In genomic region chr17:75442168-75443103, GRCh38 we compare ENCODE assay signal across 17 cellular contexts. TPM values are rescaled to one million over a fixed set of nuclear protein-coding genes. Genes with fewer than 3 reads are reported as not detected.
A peak's percentile ranks its signal among the peaks of the same experiment; 100 is the strongest.
DNase-seq lines count a peak whose midpoint lies in the region; ATAC-seq, FAIRE-seq and TF ChIP-seq lines count a peak whose summit lies in the region.
"Had no signal": no experiment of that assay in that cellular context is flagged by ENCODE, and none has a peak within 500 bp of the region (broad histone marks: within the 10 kb centered on the region; RNA-seq: fewer than 3 reads in every experiment).

No MANE protein-coding gene starts in this region.

- H4K20me1 ChIP-seq in endothelial cell of umbilical vein (replicated peaks; ENCODE audit: control insufficient read depth, extremely low read depth, insufficient read depth, low read length) = no peaks in the 10 kb centered on the region

- H3K9me3 ChIP-seq in endothelial cell of umbilical vein (replicated peaks; ENCODE audit: control insufficient read depth, insufficient read depth, low read length) = no peaks in the 10 kb centered on the region
- H3K9me3 ChIP-seq in lower lobe of right lung = no peaks in the 10 kb centered on the region
- H3K9me3 ChIP-seq in vagina = no peaks in the 10 kb centered on the region
- H3K9me3 ChIP-seq in HAP-1 = no peaks in the 10 kb centered on the region

- H3K36me3 ChIP-seq in endothelial cell of umbilical vein (ENCODE audit: control insufficient read depth in 2 of 2, extremely low read depth in 1 of 2, insufficient read depth in 2 of 2, low read length in 2 of 2) (no peaks in the 10 kb centered on the region), lower lobe of right lung (no peaks in the 10 kb centered on the region), vagina (no peaks in the 10 kb centered on the region), HAP-1 (replicated peaks) (no peaks in the 10 kb centered on the region)

- no peak overlapping the region for H3K9ac ChIP-seq in endothelial cell of umbilical vein (replicated peaks; ENCODE audit: extremely low read depth, insufficient read depth, low read length)

- no peak overlapping the region for H3K4me3 ChIP-seq in endothelial cell of umbilical vein (replicated peaks in 1 of 3; ENCODE audit: insufficient read depth in 1 of 3, low read depth in 1 of 3, low read length in 3 of 3)
- no peak overlapping the region for H3K4me3 ChIP-seq in lower lobe of right lung
- H3K4me3 ChIP-seq in vagina = no peak overlapping the region
- no peak overlapping the region for H3K4me3 ChIP-seq in HAP-1
- H3K4me3 ChIP-seq: skin epidermis had no signal

- no peaks in the 10 kb centered on the region for H3K9me1 ChIP-seq in endothelial cell of umbilical vein (replicated peaks; ENCODE audit: control insufficient read depth, extremely low read depth, insufficient read depth, low read length)

- no peak overlapping the region for H3K4me2 ChIP-seq in endothelial cell of umbilical vein (ENCODE audit: insufficient read depth, low read length)

- TF ChIP-seq CTCF in RWPE1 (conservative IDR thresholded peaks at IDR 0.05; ENCODE audit: low read depth) (no peak), endothelial cell of umbilical vein (IDR thresholded peaks at IDR 0.05; ENCODE audit: extremely low read depth in 1 of 2, insufficient read depth in 1 of 2, low read depth in 1 of 2, low read length in 2 of 2) (no peak), lower lobe of right lung (IDR thresholded peaks at IDR 0.05) (no peak), vagina (IDR thresholded peaks at IDR 0.05) (no peak)

- dilution Hi-C loops in endothelial cell of umbilical vein (cut with MboI; ENCODE audit: extremely low pct_ligation_motif_present, low sequenced_read_pairs) = no loop called here

- H3K27me3 ChIP-seq in endothelial cell of umbilical vein (ENCODE audit: control insufficient read depth in 2 of 2, insufficient read depth in 2 of 2, low read length in 2 of 2) (no peaks in the 10 kb centered on the region), lower lobe of right lung (ENCODE audit: low read depth) (no peaks in the 10 kb centered on the region), vagina (no peaks in the 10 kb centered on the region), HAP-1 (ENCODE audit: low read depth) (no peaks in the 10 kb centered on the region)

- POLR2A ChIA-PET in RWPE1 (lab: Yijun Ruan, JAX; ENCODE audit: low non-redundant PET) (no interaction called here), endothelial cell of umbilical vein (lab: Charles Lee) (interaction anchor here (0.6 kb wide), 1 partner anchor 21 kb away, joined by 4 read pairs; no protein-coding TSS in a partner anchor)

- H2AFZ ChIP-seq in endothelial cell of umbilical vein (ENCODE audit: low read depth, low read length) = no peak overlapping the region

- FAIRE-seq in endothelial cell of umbilical vein (lab: Jason Lieb, UNC) = peak; percentile 50
- FAIRE-seq: colon had no signal

- intact Hi-C loops in endothelial cell of umbilical vein (cut with micrococcal nuclease) = no loop called here
- intact Hi-C loops in lower lobe of right lung (cut with DNase I) = no loop called here
- intact Hi-C loops in vagina (cut with DNase I) = no loop called here

- CTCF ChIA-PET in RWPE1 (lab: Yijun Ruan, JAX) (no interaction called here), endothelial cell of umbilical vein (lab: Charles Lee) (interaction anchor here (1.1 to 1.8 kb wide), 4 partner anchors 10 to 146 kb away, joined by 4 to 8 read pairs (median 4); partner anchors contain the start of genes MYO15B and TMEM94)

- no peak for TF ChIP-seq POLR2A in endothelial cell of umbilical vein (IDR thresholded peaks at IDR 0.05; ENCODE audit: low read depth, low read length)
- no peak for TF ChIP-seq POLR2A in vagina (IDR thresholded peaks at IDR 0.05)

- BruUV-seq in endothelial cell of umbilical vein (replicated peaks; lab: Mats Ljungman, UMichigan) = no TSS peak

- no peak for ATAC-seq in lower lobe of right lung
- ATAC-seq: stimulated activated effector memory CD8-positive, alpha-beta T cell treated with anti-CD3 and anti-CD28 coated beads, Interleukin-12 subunit alpha, Interleukin-12 subunit beta, amount 100 ng/mL, for 72 hours had no signal

- in situ Hi-C loops in HAP-1 (cut with MboI; ENCODE audit: low sequenced_read_pairs) = no loop called here

- H3K27ac ChIP-seq in RWPE1 (peak overlapping the region; percentile 25; the same call in 1 of the 2 replicates), endothelial cell of umbilical vein (ENCODE audit: insufficient read depth, low read depth, low read length) (no peak overlapping the region), lower lobe of right lung (peak overlapping the region; percentile 68), vagina (peak overlapping the region; percentile 3)

- DNase-seq in RWPE1 (ENCODE audit: low spot score) = no peak
- DNase-seq in endothelial cell of umbilical vein (ENCODE audit: low read depth, low spot score) = no peak
- no peak for DNase-seq in lower lobe of right lung
- DNase-seq in vagina (ENCODE audit: extremely low spot score in 2 of 2) = no peak
- no peak for DNase-seq in NCI-H128 (lab: John Stamatoyannopoulos, UW; ENCODE audit: unreplicated experiment)
- DNase-seq in HAP-1 (ENCODE audit: low spot score in 2 of 2) = no peak
- no peak for DNase-seq in DMS79 treated with DMSO at 0.1 percent for 48 hours (lab: John Stamatoyannopoulos, UW)
- DNase-seq: activated naive CD8-positive, alpha-beta T cell treated with anti-CD3 and anti-CD28 coated beads for 36 hours; activated T-cell treated with anti-CD3 and anti-CD28 coated beads, Interleukin-2, amount 50 U/mL, for 24 hours; H9; KBM-7; mesendoderm; NCI-H1417 treated with DMSO at 0.1 percent for 48 hours; NCI-H345 had no signal

- H3K79me2 ChIP-seq in endothelial cell of umbilical vein (ENCODE audit: control insufficient read depth, insufficient read depth, low read length) = no peaks in the 10 kb centered on the region

- peaks cover 9% of the 10 kb centered on the region for H3K4me1 ChIP-seq in endothelial cell of umbilical vein (ENCODE audit: control insufficient read depth, extremely low read depth, insufficient read depth, low read length)
- H3K4me1 ChIP-seq in lower lobe of right lung = peaks cover 18% of the 10 kb centered on the region
- H3K4me1 ChIP-seq in vagina = peaks cover 12% of the 10 kb centered on the region
- no peaks in the 10 kb centered on the region for H3K4me1 ChIP-seq in HAP-1

TF ChIP-seq in endothelial cell of umbilical vein, 7 proteins besides CTCF, POLR2A, EP300 and RAD21:
- TF ChIP-seq MYC (IDR thresholded peaks at IDR 0.05; ENCODE audit: low read depth, low read length) = no peak
- TF ChIP-seq JUN (IDR thresholded peaks at IDR 0.05; ENCODE audit: borderline replicate concordance, insufficient read depth, insufficient read length, low read depth) = no peak
- no peak for TF ChIP-seq FOS (IDR thresholded peaks at IDR 0.05; ENCODE audit: borderline replicate concordance, insufficient read depth, low read length)
- no peak for TF ChIP-seq EZH2 (IDR thresholded peaks at IDR 0.05; ENCODE audit: borderline replicate concordance, low read depth, low read length, severe bottlenecking)
- no peak for TF ChIP-seq GATA2 (IDR thresholded peaks at IDR 0.05; ENCODE audit: insufficient read depth, insufficient read length, low read depth, low read length)
- TF ChIP-seq POLR2AphosphoS5 (IDR thresholded peaks at IDR 0.05; ENCODE audit: insufficient read depth, low read depth, low read length) = no peak
- TF ChIP-seq, protein P1, sequence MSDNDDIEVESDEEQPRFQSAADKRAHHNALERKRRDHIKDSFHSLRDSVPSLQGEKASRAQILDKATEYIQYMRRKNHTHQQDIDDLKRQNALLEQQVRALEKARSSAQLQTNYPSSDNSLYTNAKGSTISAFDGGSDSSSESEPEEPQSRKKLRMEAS (IDR thresholded peaks at IDR 0.05; ENCODE audit: insufficient read depth, insufficient read length) = no peak

RNA-seq across cellular contexts. Expression of gene TMEM94, which starts 14.0 kb away (rescaled TPM):
- total RNA-seq in endothelial cell of umbilical vein (68.4 and 69.2 TPM in 2 replicates), lower lobe of right lung (89.5 TPM), vagina (43.2 TPM)
- 75.9 and 131 TPM in 2 replicates for polyA plus RNA-seq in endothelial cell of umbilical vein
- 46.4 and 54.3 TPM in 2 replicates for polyA plus RNA-seq in endothelial cell of umbilical vein (2011; cell fraction: cytosol; rRNA removed)
- 371 and 452 TPM in 2 replicates for polyA plus RNA-seq in endothelial cell of umbilical vein (2011; cell fraction: nucleus; rRNA removed)
- 47.6 and 53.1 TPM in 2 replicates for polyA plus RNA-seq in endothelial cell of umbilical vein (2012)
- polyA minus RNA-seq in endothelial cell of umbilical vein = 64.3 and 74.9 TPM in 2 replicates
- 25.6 TPM for polyA minus RNA-seq in endothelial cell of umbilical vein (2011; cell fraction: cytosol; rRNA and poly(A)+ RNA removed)
- 74.1 and 107 TPM in 2 replicates for polyA minus RNA-seq in endothelial cell of umbilical vein (2011; cell fraction: nucleus; rRNA and poly(A)+ RNA removed)

RNA-seq across cellular contexts. Expression of gene GRB2, which starts 37.0 kb away (rescaled TPM):
- 93.9 and 94.8 TPM in 2 replicates for total RNA-seq in endothelial cell of umbilical vein
- 41.8 and 51.5 TPM in 2 replicates for polyA plus RNA-seq in endothelial cell of umbilical vein
- 65.2 and 76.7 TPM in 2 replicates for polyA plus RNA-seq in endothelial cell of umbilical vein (2011; cell fraction: cytosol; rRNA removed)
- 35.4 and 39.0 TPM in 2 replicates for polyA plus RNA-seq in endothelial cell of umbilical vein (2011; cell fraction: nucleus; rRNA removed)
- polyA plus RNA-seq in endothelial cell of umbilical vein (2012) = 78.0 and 101 TPM in 2 replicates
- polyA minus RNA-seq in endothelial cell of umbilical vein = 49.6 and 54.7 TPM in 2 replicates
- polyA minus RNA-seq in endothelial cell of umbilical vein (2011; cell fraction: cytosol; rRNA and poly(A)+ RNA removed) = 19.7 TPM
- polyA minus RNA-seq in endothelial cell of umbilical vein (2011; cell fraction: nucleus; rRNA and poly(A)+ RNA removed) = 25.7 and 26.0 TPM in 2 replicates
- 181 TPM for total RNA-seq in lower lobe of right lung
- 71.9 TPM for total RNA-seq in vagina
